Comparison of ENCODE assay signal across 24 cellular contexts in genomic region chr6:167474171-167474570, GRCh38.
A peak's percentile ranks its signal among the peaks of the same experiment; 100 is the strongest.
DNase-seq lines count a peak whose midpoint lies in the region; ATAC-seq, FAIRE-seq and TF ChIP-seq lines count a peak whose summit lies in the region.
"Had no signal": no experiment of that assay in that cellular context is flagged by ENCODE, and none has a peak within 500 bp of the region (broad histone marks: within the 10 kb centered on the region; RNA-seq: fewer than 3 reads in every experiment).

No MANE protein-coding gene starts in this region.

- no peaks in the 10 kb centered on the region for H3K27me3 ChIP-seq in right atrium auricular region
- H3K27me3 ChIP-seq in H1 (replicated peaks in 1 of 4; ENCODE audit: control insufficient read depth in 3 of 4, extremely low read depth in 1 of 4, insufficient read depth in 3 of 4, low read length in 3 of 4) = no peaks in the 10 kb centered on the region; a peak in 1 of 7 replicates
- no peaks in the 10 kb centered on the region for H3K27me3 ChIP-seq in neural progenitor cell
- H3K27me3 ChIP-seq in trophoblast cell (ENCODE audit: insufficient read depth, low read length) = no peaks in the 10 kb centered on the region
- H3K27me3 ChIP-seq: BLaER1 treated with 17β-estradiol and CSF1 and Interleukin-3, amounts not matched to agents 10 nM and 100 nM had no signal

- no peak overlapping the region for H3K9ac ChIP-seq in H1 (replicated peaks in 1 of 4; ENCODE audit: extremely low read depth in 1 of 4, low read depth in 3 of 4, low read length in 3 of 4)
- no peak overlapping the region for H3K9ac ChIP-seq in neural progenitor cell
- H3K9ac ChIP-seq in trophoblast cell (ENCODE audit: low read length) = no peak overlapping the region
- H3K9ac ChIP-seq: BLaER1 treated with 17β-estradiol and CSF1 and Interleukin-3, amounts not matched to agents 10 nM and 100 nM had no signal

- CTCF ChIA-PET in H1 (lab: Charles Lee; ENCODE audit: partially characterized antibody) = no interaction called here

- no peak for TF ChIP-seq RAD21 in H1 (IDR thresholded peaks at IDR 0.05 in 1 of 2, conservative IDR thresholded peaks at IDR 0.05 in 1 of 2; ENCODE audit: low read depth in 2 of 2, low read length in 2 of 2)

- no peak overlapping the region for H3K27ac ChIP-seq in right atrium auricular region
- H3K27ac ChIP-seq in H1 (ENCODE audit: low read depth, low read length) = no peak overlapping the region
- H3K27ac ChIP-seq in neural progenitor cell = no peak overlapping the region
- no peak overlapping the region for H3K27ac ChIP-seq in trophoblast cell (ENCODE audit: low read depth, low read length)
- H3K27ac ChIP-seq: BLaER1 treated with 17β-estradiol and CSF1 and Interleukin-3, amounts not matched to agents 10 nM and 100 nM; C4-2B had no signal

- no peak for TF ChIP-seq EP300 in H1 (IDR thresholded peaks at IDR 0.05; ENCODE audit: borderline replicate concordance in 1 of 2, low read depth in 2 of 2, low read length in 2 of 2)

- no peaks in the 10 kb centered on the region for H3F3A ChIP-seq in neural progenitor cell (ENCODE audit: low read depth)

- peaks cover 3% of the 10 kb centered on the region for H3K36me3 Mint-ChIP-seq in neural progenitor cell
- H3K36me3 Mint-ChIP-seq: CD8-positive, alpha-beta T cell had no signal

- H2AK5ac ChIP-seq in H1 (ENCODE audit: low read depth, low read length) (no peak overlapping the region; the same call in 1 of the 2 replicates), trophoblast cell (ENCODE audit: low read length) (no peak overlapping the region)

- ATAC-seq in Right ventricle myocardium superior (ENCODE audit: poor library complexity) = no peak
- ATAC-seq: CD8-positive, alpha-beta T cell had no signal

- no peak overlapping the region for H4K8ac ChIP-seq in H1 (ENCODE audit: extremely low read depth, insufficient read depth, low read length)
- no peak overlapping the region for H4K8ac ChIP-seq in trophoblast cell (ENCODE audit: low read depth, low read length)

- H3K4ac ChIP-seq in H1 (replicated peaks; ENCODE audit: insufficient read length, low read depth, low read length) = no peak overlapping the region
- H3K4ac ChIP-seq in trophoblast cell (ENCODE audit: low read depth, low read length) = no peak overlapping the region

- H4K91ac ChIP-seq in H1 (replicated peaks; ENCODE audit: insufficient read length, low read length) (peak overlapping the region; percentile 97), trophoblast cell (ENCODE audit: low read depth, low read length) (no peak overlapping the region)

- H3K9me3 ChIP-seq in right atrium auricular region (no peaks in the 10 kb centered on the region), H1 (ENCODE audit: insufficient read depth in 2 of 2, low read depth in 1 of 2, low read length in 1 of 2) (no peaks in the 10 kb centered on the region), neural progenitor cell (ENCODE audit: low read depth) (no peaks in the 10 kb centered on the region), trophoblast cell (ENCODE audit: insufficient read depth, low read depth, low read length) (no peaks in the 10 kb centered on the region)
- H3K9me3 ChIP-seq: BLaER1 treated with 17β-estradiol and CSF1 and Interleukin-3, amounts not matched to agents 10 nM and 100 nM; Caco-2 had no signal

- DNase-seq in right atrium auricular region (ENCODE audit: low spot score) (peak; percentile 32), Right ventricle myocardium superior (no peak), H1 (ENCODE audit: low read depth in 1 of 2, low spot score in 2 of 2) (no peak), neural progenitor cell (ENCODE audit: low spot score) (no peak), trophoblast cell (peak; percentile 18 to 68), ACHN (no peak), T-helper 9 cell (no peak)
- DNase-seq in activated CD4-positive, alpha-beta T cell treated with anti-CD3 and anti-CD28 coated beads, Interleukin-2, amount 50 U/mL, for 1 hour = no peak
- DNase-seq: 8988T; AML-193; Caco-2; Calu3; CD4-positive, alpha-beta T cell; CD8-positive, alpha-beta T cell; DMS79 treated with DMSO at 0.1 percent for 48 hours; GF-D8 had no signal

- H3K36me3 ChIP-seq in right atrium auricular region (no peaks in the 10 kb centered on the region), H1 (ENCODE audit: control insufficient read depth in 2 of 4, insufficient read depth in 4 of 4, low read length in 3 of 4) (no peaks in the 10 kb centered on the region), neural progenitor cell (no peaks in the 10 kb centered on the region), trophoblast cell (ENCODE audit: control insufficient read depth in 1 of 2, insufficient read depth in 2 of 2, low read length in 2 of 2) (no peaks in the 10 kb centered on the region)
- H3K36me3 ChIP-seq: BLaER1 treated with 17β-estradiol and CSF1 and Interleukin-3, amounts not matched to agents 10 nM and 100 nM had no signal

- peak overlapping the region; percentile 80; the same call in 1 of the 2 replicates for H3K18ac ChIP-seq in H1 (ENCODE audit: extremely low read depth, low read length)
- H3K18ac ChIP-seq in trophoblast cell (ENCODE audit: low read length) = no peak overlapping the region

- peak overlapping the region; percentile 89 for H2BK120ac ChIP-seq in H1 (replicated peaks; ENCODE audit: low read depth, low read length)
- no peak overlapping the region for H2BK120ac ChIP-seq in trophoblast cell (ENCODE audit: insufficient read depth, low read length, poor library complexity)

- H4K20me1 ChIP-seq in H1 (replicated peaks in 1 of 2; ENCODE audit: control insufficient read depth in 1 of 2, insufficient read depth in 2 of 2, low read length in 2 of 2) (no peaks in the 10 kb centered on the region), neural progenitor cell (ENCODE audit: low read depth) (no peaks in the 10 kb centered on the region)
- H4K20me1 ChIP-seq: BLaER1 treated with 17β-estradiol and CSF1 and Interleukin-3, amounts not matched to agents 10 nM and 100 nM had no signal

- TF ChIP-seq CTCF in right atrium auricular region (IDR thresholded peaks at IDR 0.05) = no peak
- no peak for TF ChIP-seq CTCF in H1 (IDR thresholded peaks at IDR 0.05; ENCODE audit: control extremely low read depth in 1 of 3, insufficient read depth in 1 of 3, low read depth in 1 of 3, low read length in 3 of 3)
- no peak for TF ChIP-seq CTCF in neural progenitor cell (IDR thresholded peaks at IDR 0.05)

- peak overlapping the region; percentile 83 for H2BK20ac ChIP-seq in H1 (ENCODE audit: low read length)

- no peak for FAIRE-seq in H1 (lab: Jason Lieb, UNC)
- FAIRE-seq: A204.1, D721Med, G401.6, GM12891, GM19239 had no signal

- H3K79me2 ChIP-seq in H1 (ENCODE audit: control insufficient read depth in 1 of 2, insufficient read depth in 2 of 2, low read length in 2 of 2) (no peaks in the 10 kb centered on the region), neural progenitor cell (ENCODE audit: low read depth) (no peaks in the 10 kb centered on the region), trophoblast cell (ENCODE audit: control insufficient read depth, insufficient read depth, low read length, poor library complexity) (no peaks in the 10 kb centered on the region)

- H3K23ac ChIP-seq in H1 (ENCODE audit: insufficient read length) = no peak overlapping the region
- H3K23ac ChIP-seq in trophoblast cell (ENCODE audit: low read length) = no peak overlapping the region

- in situ Hi-C loops in ACHN (cut with HindIII; ENCODE audit: low pct_ligation_motif_present, low pct_unique_long_range_greater_than_20kb, low sequenced_read_pairs) = no loop called here

- H4K12ac ChIP-seq in trophoblast cell (ENCODE audit: low read depth, low read length) = no peak overlapping the region

- H4K5ac ChIP-seq in H1 (ENCODE audit: insufficient read length, low read depth, low read length) = peak overlapping the region; percentile 48

- intact Hi-C loops in Right ventricle myocardium superior (cut with DNase I) = no loop called here

- peaks cover 38% of the 10 kb centered on the region for H3K4me1 Mint-ChIP-seq in neural progenitor cell

- POLR2A ChIA-PET in H1 (lab: Charles Lee; ENCODE audit: partially characterized antibody) = interaction anchor here (0.6 to 1.3 kb wide), 2 partner anchors 28 to 32 kb away, joined by 3 read pairs; no protein-coding TSS in a partner anchor

- H3K4me3 ChIP-seq in right atrium auricular region = no peak overlapping the region
- no peak overlapping the region for H3K4me3 ChIP-seq in H1 (ENCODE audit: extremely low read depth in 1 of 4, insufficient read depth in 2 of 4, low read depth in 3 of 4, low read length in 4 of 4)
- H3K4me3 ChIP-seq in neural progenitor cell = no peak overlapping the region
- no peak overlapping the region for H3K4me3 ChIP-seq in trophoblast cell (ENCODE audit: low read depth, low read length)
- H3K4me3 ChIP-seq: BLaER1 treated with 17β-estradiol and CSF1 and Interleukin-3, amounts not matched to agents 10 nM and 100 nM had no signal

- no peak overlapping the region for H3K14ac ChIP-seq in H1 (ENCODE audit: insufficient read length)
- no peak overlapping the region for H3K14ac ChIP-seq in trophoblast cell (ENCODE audit: low read length)

- H3K79me1 ChIP-seq in H1 (ENCODE audit: low read depth, low read length) (no peaks in the 10 kb centered on the region), trophoblast cell (ENCODE audit: low read length) (no peaks in the 10 kb centered on the region)

- no peak overlapping the region for H3K27ac Mint-ChIP-seq in neural progenitor cell
- H3K27ac Mint-ChIP-seq: B cell; CD4-positive, alpha-beta T cell; CD8-positive, alpha-beta T cell had no signal

- peak overlapping the region; percentile 92; the same call in 1 of the 2 replicates for H2BK5ac ChIP-seq in H1 (ENCODE audit: low read depth, low read length)
- no peak overlapping the region for H2BK5ac ChIP-seq in trophoblast cell (ENCODE audit: low read depth, low read length, poor library complexity)

- peak overlapping the region; percentile 48; the same call in 1 of the 2 replicates for H2BK15ac ChIP-seq in H1 (ENCODE audit: low read length)

- peaks cover 3% of the 10 kb centered on the region; the same call in 1 of the 2 replicates for H3K23me2 ChIP-seq in H1 (ENCODE audit: low read depth, low read length)

- H3K4me1 ChIP-seq in right atrium auricular region (peaks cover 0 to 16% of the 10 kb centered on the region in 2 donors), H1 (replicated peaks in 1 of 4; ENCODE audit: control insufficient read depth in 3 of 4, insufficient read depth in 4 of 4, low read length in 3 of 4) (peaks cover 10 to 32% (median 20%) of the 10 kb centered on the region in 4 experiments), neural progenitor cell (peaks cover 16% of the 10 kb centered on the region), trophoblast cell (ENCODE audit: control insufficient read depth in 1 of 2, insufficient read depth in 2 of 2, low read length in 2 of 2) (peaks cover 3 to 12% of the 10 kb centered on the region in 2 experiments)

- TF ChIP-seq POLR2A in H1 (IDR thresholded peaks at IDR 0.05; ENCODE audit: control extremely low read depth in 1 of 2, low read depth in 2 of 2, low read length in 2 of 2) = no peak

- H3K4me2 ChIP-seq in H1 (ENCODE audit: insufficient read depth in 1 of 2, low read depth in 2 of 2, low read length in 2 of 2) (no peak overlapping the region), neural progenitor cell (no peak overlapping the region), trophoblast cell (ENCODE audit: low read length) (no peak overlapping the region)
- H3K4me2 ChIP-seq: BLaER1 treated with 17β-estradiol and CSF1 and Interleukin-3, amounts not matched to agents 10 nM and 100 nM had no signal

- H2BK12ac ChIP-seq in H1 (ENCODE audit: low read depth, low read length) (peak overlapping the region; percentile 91; the same call in 1 of the 2 replicates), trophoblast cell (ENCODE audit: low read length) (no peak overlapping the region)

- H3K9me3 Mint-ChIP-seq in neural progenitor cell = peaks cover 2% of the 10 kb centered on the region
- H3K9me3 Mint-ChIP-seq: CD4-positive, alpha-beta T cell; CD8-positive, alpha-beta T cell had no signal

- H3K56ac ChIP-seq in H1 (replicated peaks; ENCODE audit: insufficient read length, low read depth, low read length) = no peak overlapping the region

- H2AFZ ChIP-seq in H1 (ENCODE audit: low read length) = no peak overlapping the region
- H2AFZ ChIP-seq in neural progenitor cell (replicated peaks) = no peak overlapping the region
- no peak overlapping the region for H2AFZ ChIP-seq in trophoblast cell (ENCODE audit: insufficient read depth, low read length, poor library complexity)

- peak overlapping the region; percentile 51 for H3K4me3 Mint-ChIP-seq in neural progenitor cell
- H3K4me3 Mint-ChIP-seq: B cell; CD4-positive, alpha-beta T cell; CD8-positive, alpha-beta T cell had no signal

- WGBS in H1 (ENCODE audit: extremely low coverage in 1 of 2, insufficient coverage in 1 of 2, insufficient read length in 1 of 2, insufficient replicate concordance in 2 of 2, low coverage in 1 of 2, low lambda C conversion rate in 2 of 2, missing lambda C conversion rate in 1 of 2), 2 experiments = 90% methylated on average over 8 of the region's 8 CpGs; no CpG with 5 or more reads in 1 of the 2 experiments
- no CpG with 5 or more reads among the region's 8 CpGs for WGBS in trophoblast cell (ENCODE audit: extremely low coverage, insufficient coverage, insufficient read length)

- peaks cover 7% of the 10 kb centered on the region for H3K27me3 Mint-ChIP-seq in neural progenitor cell (ENCODE audit: insufficient read depth, low read depth)

Comparison
In these comparisons a context has a peak if more than half of its experiments do, and no peak if none do; other contexts are left out.
1. DNase-seq: peak in right atrium auricular region (single experiment) and trophoblast cell (2 of 2); none in Right ventricle myocardium superior (single experiment), H1 (0 of 2), neural progenitor cell (single experiment), activated CD4-positive, alpha-beta T cell treated with anti-CD3 and anti-CD28 coated beads, Interleukin-2, amount 50 U/mL, for 1 hour (single experiment), ACHN (single experiment) and T-helper 9 cell (single experiment).